In the genomic region with DNA sequence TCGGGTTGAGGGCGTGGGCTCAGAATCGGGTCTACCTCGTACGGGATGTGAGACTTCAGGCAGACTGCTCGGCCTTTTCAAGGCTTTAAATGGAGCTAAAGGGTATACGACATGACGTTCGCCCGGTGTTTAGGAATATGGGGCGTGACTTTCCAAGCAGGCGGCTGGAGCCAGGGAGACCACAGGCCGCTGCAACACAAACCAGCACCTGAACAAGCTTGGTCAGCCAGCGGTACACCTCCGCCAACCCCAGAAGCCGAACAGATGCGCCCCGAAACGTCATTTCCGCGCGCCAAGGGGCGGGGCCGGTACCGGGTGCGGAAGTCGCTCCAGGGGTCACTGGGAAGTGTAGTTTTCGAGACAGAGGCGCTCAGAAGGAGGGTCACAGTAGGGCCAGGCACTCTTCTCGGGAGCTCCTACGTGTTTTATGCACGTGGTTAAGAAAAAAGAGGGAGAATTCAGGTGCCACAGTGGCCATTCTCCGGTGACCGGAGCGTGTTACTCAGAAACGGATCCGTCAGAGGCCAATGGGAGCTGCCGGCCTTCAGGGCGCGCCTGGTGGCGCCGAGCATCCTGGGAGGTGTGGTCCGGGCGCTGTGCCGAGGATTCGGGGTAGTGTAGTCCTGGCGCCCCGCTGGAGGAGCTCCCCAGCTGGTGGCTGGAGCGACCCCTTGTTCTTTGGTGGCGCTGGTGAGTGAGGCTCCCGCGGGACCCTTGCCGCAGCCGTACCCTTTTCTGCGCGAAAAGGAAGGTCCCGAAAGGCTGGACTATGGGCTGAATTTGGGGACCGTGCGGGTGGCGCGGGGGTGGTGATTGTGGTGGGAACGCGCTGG, we compare ENCODE assay signal across 1 cellular context.
TF ChIP-seq lines count a peak whose summit lies in the region.

A gene (plus strand): TSS at position 613 of the 833 bp plus-strand sequence. CDS start 17,160 bp downstream, outside the sequence.

TF ChIP-seq in HepG2, 621 proteins besides CTCF, POLR2A, EP300 and RAD21 (continued from another document and continues in another):
- TF ChIP-seq, protein P1, sequence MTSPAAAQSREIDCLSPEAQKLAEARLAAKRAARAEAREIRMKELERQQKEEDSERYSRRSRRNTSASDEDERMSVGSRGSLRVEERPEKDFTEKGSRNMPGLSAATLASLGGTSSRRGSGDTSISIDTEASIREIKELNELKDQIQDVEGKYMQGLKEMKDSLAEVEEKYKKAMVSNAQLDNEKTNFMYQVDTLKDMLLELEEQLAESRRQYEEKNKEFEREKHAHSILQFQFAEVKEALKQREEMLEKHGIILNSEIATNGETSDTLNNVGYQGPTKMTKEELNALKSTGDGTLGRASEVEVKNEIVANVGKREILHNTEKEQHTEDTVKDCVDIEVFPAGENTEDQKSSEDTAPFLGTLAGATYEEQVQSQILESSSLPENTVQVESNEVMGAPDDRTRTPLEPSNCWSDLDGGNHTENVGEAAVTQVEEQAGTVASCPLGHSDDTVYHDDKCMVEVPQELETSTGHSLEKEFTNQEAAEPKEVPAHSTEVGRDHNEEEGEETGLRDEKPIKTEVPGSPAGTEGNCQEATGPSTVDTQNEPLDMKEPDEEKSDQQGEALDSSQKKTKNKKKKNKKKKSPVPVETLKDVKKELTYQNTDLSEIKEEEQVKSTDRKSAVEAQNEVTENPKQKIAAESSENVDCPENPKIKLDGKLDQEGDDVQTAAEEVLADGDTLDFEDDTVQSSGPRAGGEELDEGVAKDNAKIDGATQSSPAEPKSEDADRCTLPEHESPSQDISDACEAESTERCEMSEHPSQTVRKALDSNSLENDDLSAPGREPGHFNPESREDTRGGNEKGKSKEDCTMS (CRISPR knock-in tag; conservative IDR thresholded peaks at IDR 0.05), result no peak
- TF ChIP-seq POLR2G (IDR thresholded peaks at IDR 0.05; ENCODE audit: low read depth, low read length) (peak; percentile 99), ZNF556 (CRISPR knock-in tag; IDR thresholded peaks at IDR 0.05; ENCODE audit: borderline replicate concordance) (peak; percentile 77), ZNF747 (CRISPR knock-in tag; IDR thresholded peaks at IDR 0.05; ENCODE audit: borderline replicate concordance) (peak; percentile 88), ZNF775 (CRISPR knock-in tag; IDR thresholded peaks at IDR 0.05; ENCODE audit: borderline replicate concordance) (peak; percentile 89; the same call in 1 of the 2 replicates), CHD4 (IDR thresholded peaks at IDR 0.05; ENCODE audit: borderline replicate concordance, low read length) (no peak), AHR (CRISPR knock-in tag; IDR thresholded peaks at IDR 0.05) (peak; percentile 80), AGO2 (optimal IDR thresholded peaks at IDR 0.05; ENCODE audit: low read depth, low read length) (peak; percentile 80), ZNF234 (CRISPR knock-in tag; conservative IDR thresholded peaks at IDR 0.05) (peak; percentile 38; the same call in 1 of the 2 replicates), ZNF335 (CRISPR knock-in tag; IDR thresholded peaks at IDR 0.05) (peak; percentile 95; the same call in 1 of the 2 replicates), ZNF121 (CRISPR knock-in tag; IDR thresholded peaks at IDR 0.05) (peak; percentile 55; the same call in 1 of the 2 replicates), SNAPC2 (CRISPR knock-in tag; IDR thresholded peaks at IDR 0.05) (no peak; the same call in 1 of the 2 replicates), PTBP1 (IDR thresholded peaks at IDR 0.05; ENCODE audit: low read depth, low read length, poor library complexity, severe bottlenecking) (peak; percentile 35)
- TF ChIP-seq, protein P2, sequence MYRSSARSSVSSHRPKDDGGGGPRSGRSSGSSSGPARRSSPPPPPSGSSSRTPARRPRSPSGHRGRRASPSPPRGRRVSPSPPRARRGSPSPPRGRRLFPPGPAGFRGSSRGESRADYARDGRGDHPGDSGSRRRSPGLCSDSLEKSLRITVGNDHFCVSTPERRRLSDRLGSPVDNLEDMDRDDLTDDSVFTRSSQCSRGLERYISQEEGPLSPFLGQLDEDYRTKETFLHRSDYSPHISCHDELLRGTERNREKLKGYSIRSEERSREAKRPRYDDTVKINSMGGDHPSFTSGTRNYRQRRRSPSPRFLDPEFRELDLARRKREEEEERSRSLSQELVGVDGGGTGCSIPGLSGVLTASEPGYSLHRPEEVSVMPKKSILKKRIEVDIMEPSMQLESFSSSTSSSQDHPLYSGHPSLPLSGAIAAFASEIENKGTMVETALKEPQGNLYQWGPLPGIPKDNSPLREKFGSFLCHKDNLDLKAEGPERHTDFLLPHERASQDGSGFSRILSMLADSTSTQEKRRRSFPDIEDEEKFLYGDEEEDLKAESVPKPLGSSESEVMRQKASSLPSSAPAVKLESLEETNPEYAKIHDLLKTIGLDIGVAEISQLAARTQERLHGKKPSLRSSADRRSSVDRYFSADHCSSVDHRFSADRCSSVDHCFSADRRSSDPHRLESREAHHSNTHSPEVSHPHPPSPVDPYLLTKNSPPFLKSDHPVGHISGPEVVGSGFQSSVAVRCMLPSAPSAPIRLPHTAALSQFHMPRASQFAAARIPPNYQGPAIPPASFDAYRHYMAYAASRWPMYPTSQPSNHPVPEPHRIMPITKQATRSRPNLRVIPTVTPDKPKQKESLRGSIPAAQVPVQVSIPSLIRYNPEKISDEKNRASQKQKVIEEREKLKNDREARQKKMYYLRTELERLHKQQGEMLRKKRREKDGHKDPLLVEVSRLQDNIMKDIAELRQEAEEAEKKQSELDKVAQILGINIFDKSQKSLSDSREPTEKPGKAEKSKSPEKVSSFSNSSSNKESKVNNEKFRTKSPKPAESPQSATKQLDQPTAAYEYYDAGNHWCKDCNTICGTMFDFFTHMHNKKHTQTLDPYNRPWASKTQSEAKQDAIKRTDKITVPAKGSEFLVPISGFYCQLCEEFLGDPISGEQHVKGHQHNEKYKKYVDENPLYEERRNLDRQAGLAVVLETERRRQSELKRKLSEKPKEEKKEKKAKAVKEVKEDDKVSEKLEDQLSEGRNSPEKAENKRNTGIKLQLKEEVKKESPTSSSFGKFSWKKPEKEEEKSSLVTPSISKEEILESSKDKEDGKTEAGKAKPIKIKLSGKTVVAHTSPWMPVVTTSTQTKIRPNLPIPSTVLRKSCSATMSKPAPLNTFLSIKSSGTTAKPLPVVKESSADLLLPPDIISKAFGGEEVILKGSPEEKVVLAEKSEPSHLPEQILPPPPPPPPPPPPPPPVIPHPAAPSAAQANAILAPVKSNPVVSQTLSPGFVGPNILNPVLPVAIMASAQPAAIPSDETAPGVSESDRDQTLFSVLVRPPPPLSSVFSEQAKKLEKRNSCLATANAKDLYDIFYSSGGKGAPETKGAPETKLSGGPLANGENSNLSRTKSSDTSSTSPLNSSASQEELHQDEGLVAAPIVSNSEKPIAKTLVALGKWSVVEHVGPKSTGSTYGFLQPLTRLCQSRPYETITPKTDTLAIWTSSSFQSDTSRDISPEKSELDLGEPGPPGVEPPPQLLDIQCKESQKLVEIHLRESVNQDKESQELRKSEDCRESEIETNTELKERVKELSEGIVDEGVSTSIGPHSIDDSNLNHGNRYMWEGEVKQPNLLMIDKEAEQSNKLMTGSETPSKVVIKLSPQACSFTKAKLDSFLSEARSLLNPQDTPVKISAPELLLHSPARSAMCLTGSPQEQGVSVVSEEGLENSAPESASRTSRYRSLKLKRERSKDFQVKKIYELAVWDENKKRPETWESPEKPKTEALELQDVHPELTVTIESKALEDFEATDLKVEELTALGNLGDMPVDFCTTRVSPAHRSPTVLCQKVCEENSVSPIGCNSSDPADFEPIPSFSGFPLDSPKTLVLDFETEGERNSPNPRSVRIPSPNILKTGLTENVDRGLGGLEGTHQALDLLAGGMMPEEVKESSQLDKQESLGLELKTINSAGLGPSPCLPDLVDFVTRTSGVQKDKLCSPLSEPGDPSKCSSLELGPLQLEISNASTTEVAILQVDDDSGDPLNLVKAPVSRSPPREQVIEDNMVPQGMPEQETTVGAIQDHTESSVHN (CRISPR knock-in tag; IDR thresholded peaks at IDR 0.05), result peak; percentile 94; the same call in 1 of the 2 replicates
- TF ChIP-seq, protein P3, sequence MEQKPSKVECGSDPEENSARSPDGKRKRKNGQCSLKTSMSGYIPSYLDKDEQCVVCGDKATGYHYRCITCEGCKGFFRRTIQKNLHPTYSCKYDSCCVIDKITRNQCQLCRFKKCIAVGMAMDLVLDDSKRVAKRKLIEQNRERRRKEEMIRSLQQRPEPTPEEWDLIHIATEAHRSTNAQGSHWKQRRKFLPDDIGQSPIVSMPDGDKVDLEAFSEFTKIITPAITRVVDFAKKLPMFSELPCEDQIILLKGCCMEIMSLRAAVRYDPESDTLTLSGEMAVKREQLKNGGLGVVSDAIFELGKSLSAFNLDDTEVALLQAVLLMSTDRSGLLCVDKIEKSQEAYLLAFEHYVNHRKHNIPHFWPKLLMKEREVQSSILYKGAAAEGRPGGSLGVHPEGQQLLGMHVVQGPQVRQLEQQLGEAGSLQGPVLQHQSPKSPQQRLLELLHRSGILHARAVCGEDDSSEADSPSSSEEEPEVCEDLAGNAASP (CRISPR knock-in tag; IDR thresholded peaks at IDR 0.05; ENCODE audit: borderline replicate concordance), result peak; percentile 40
- TF ChIP-seq, protein P4, sequence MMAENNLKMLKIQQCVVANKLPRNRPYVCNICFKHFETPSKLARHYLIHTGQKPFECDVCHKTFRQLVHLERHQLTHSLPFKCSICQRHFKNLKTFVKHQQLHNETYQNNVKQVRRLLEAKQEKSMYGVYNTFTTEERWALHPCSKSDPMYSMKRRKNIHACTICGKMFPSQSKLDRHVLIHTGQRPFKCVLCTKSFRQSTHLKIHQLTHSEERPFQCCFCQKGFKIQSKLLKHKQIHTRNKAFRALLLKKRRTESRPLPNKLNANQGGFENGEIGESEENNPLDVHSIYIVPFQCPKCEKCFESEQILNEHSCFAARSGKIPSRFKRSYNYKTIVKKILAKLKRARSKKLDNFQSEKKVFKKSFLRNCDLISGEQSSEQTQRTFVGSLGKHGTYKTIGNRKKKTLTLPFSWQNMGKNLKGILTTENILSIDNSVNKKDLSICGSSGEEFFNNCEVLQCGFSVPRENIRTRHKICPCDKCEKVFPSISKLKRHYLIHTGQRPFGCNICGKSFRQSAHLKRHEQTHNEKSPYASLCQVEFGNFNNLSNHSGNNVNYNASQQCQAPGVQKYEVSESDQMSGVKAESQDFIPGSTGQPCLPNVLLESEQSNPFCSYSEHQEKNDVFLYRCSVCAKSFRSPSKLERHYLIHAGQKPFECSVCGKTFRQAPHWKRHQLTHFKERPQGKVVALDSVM (CRISPR knock-in tag; IDR thresholded peaks at IDR 0.05), result peak; percentile 70
- TF ChIP-seq, protein P5, sequence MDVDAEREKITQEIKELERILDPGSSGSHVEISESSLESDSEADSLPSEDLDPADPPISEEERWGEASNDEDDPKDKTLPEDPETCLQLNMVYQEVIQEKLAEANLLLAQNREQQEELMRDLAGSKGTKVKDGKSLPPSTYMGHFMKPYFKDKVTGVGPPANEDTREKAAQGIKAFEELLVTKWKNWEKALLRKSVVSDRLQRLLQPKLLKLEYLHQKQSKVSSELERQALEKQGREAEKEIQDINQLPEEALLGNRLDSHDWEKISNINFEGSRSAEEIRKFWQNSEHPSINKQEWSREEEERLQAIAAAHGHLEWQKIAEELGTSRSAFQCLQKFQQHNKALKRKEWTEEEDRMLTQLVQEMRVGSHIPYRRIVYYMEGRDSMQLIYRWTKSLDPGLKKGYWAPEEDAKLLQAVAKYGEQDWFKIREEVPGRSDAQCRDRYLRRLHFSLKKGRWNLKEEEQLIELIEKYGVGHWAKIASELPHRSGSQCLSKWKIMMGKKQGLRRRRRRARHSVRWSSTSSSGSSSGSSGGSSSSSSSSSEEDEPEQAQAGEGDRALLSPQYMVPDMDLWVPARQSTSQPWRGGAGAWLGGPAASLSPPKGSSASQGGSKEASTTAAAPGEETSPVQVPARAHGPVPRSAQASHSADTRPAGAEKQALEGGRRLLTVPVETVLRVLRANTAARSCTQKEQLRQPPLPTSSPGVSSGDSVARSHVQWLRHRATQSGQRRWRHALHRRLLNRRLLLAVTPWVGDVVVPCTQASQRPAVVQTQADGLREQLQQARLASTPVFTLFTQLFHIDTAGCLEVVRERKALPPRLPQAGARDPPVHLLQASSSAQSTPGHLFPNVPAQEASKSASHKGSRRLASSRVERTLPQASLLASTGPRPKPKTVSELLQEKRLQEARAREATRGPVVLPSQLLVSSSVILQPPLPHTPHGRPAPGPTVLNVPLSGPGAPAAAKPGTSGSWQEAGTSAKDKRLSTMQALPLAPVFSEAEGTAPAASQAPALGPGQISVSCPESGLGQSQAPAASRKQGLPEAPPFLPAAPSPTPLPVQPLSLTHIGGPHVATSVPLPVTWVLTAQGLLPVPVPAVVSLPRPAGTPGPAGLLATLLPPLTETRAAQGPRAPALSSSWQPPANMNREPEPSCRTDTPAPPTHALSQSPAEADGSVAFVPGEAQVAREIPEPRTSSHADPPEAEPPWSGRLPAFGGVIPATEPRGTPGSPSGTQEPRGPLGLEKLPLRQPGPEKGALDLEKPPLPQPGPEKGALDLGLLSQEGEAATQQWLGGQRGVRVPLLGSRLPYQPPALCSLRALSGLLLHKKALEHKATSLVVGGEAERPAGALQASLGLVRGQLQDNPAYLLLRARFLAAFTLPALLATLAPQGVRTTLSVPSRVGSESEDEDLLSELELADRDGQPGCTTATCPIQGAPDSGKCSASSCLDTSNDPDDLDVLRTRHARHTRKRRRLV (CRISPR knock-in tag; IDR thresholded peaks at IDR 0.05), result peak; percentile 96
